In the genomic region with DNA sequence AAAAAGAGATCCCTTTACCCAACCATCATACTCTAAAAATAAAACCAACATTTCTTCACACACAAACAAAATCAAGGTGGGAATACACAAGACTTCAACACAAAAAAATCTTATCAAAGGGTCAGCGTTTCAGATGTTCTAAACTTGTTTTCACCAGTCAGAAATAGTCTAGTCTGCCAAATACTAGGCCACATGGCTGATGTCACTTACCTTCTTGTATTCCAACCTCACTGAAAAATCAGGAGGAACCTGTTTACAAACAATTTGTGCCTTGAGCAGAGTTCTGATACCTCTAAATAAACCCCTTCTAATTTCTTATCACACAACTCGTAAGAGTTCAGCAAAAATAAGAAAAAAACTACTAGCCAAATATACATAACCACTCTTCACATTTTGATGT, we compare ENCODE assay signal across 24 cellular contexts.
"Had no signal": no experiment of that assay in that cellular context is flagged by ENCODE, and none has a peak within 500 bp of the region (broad histone marks: within the 10 kb centered on the region; RNA-seq: fewer than 3 reads in every experiment).

No MANE protein-coding gene starts in this region.

- H3K27me3 Mint-ChIP-seq: activated CD4-positive, alpha-beta T cell treated with anti-CD3 and anti-CD28 coated beads for 36 hours; central memory CD8-positive, alpha-beta T cell; memory B cell; stimulated activated naive B cell treated with anti-CD40 and anti-IgM and Interleukin-4, amounts not matched to agents 10 μg/mL and 1 μg/mL and 100 μg/mL, for 72 hours; T-cell had no signal

- H3K27me3 ChIP-seq: neural progenitor cell, right atrium auricular region, tibial nerve had no signal

- H3K4me1 ChIP-seq: neural progenitor cell, parathyroid adenoma had no signal

- H3K27ac Mint-ChIP-seq: memory B cell; neural progenitor cell; stimulated activated naive B cell treated with anti-CD40 and anti-IgM and Interleukin-4, amounts not matched to agents 10 μg/mL and 1 μg/mL and 100 μg/mL, for 72 hours had no signal

- H3K4me3 ChIP-seq: esophagus squamous epithelium, neural progenitor cell, right atrium auricular region, tibial nerve had no signal

- DNase-seq: activated CD4-positive, alpha-beta T cell treated with anti-CD3 and anti-CD28 coated beads for 36 hours; activated CD4-positive, alpha-beta T cell treated with anti-CD3 and anti-CD28 coated beads, Interleukin-2, amount 50 U/mL, for 48 hours; activated CD4-positive, CD25-positive, alpha-beta regulatory T cell; activated CD8-positive, alpha-beta memory T cell treated with anti-CD3 and anti-CD28 coated beads for 24 hours; activated effector memory CD4-positive, alpha-beta T cell treated with anti-CD3 and anti-CD28 coated beads, Interleukin-2, amount 50 U/mL, for 16 hours; activated naive CD4-positive, alpha-beta T cell treated with anti-CD3 and anti-CD28 coated beads for 36 hours; dermis blood vessel endothelial cell; effector CD8-positive, alpha-beta T cell; esophagus squamous epithelium; foreskin melanocyte; islet precursor cell; natural killer cell; occipital lobe; stimulated activated CD4-positive, alpha-beta T cell treated with anti-CD3 and anti-CD28 coated beads, Interleukin-15, amount 100 ng/mL, for 24 hours; stimulated activated CD4-positive, alpha-beta T cell treated with anti-CD3 and anti-CD28 coated beads, Interleukin-2, amount 100 ng/mL, for 24 hours; stimulated activated naive B cell treated with anti-CD40 and anti-IgM and Interleukin-4, amounts not matched to agents 10 μg/mL and 1 μg/mL and 100 μg/mL, for 72 hours; T-cell had no signal

- H3K27ac ChIP-seq: neural progenitor cell, parathyroid adenoma, right atrium auricular region, tibial nerve had no signal

- H3K9me3 Mint-ChIP-seq: activated naive CD4-positive, alpha-beta T cell treated with anti-CD3 and anti-CD28 coated beads for 36 hours; central memory CD8-positive, alpha-beta T cell; memory B cell; natural killer cell; neural progenitor cell; stimulated activated naive B cell treated with anti-CD40 and anti-IgM and Interleukin-4, amounts not matched to agents 10 μg/mL and 1 μg/mL and 100 μg/mL, for 72 hours; T-cell; T-helper 2 cell treated with Interferon-gamma antibody and Interleukin-4, amounts not matched to agents 5 μg/mL and 100 μg/mL, for 36 hours had no signal

- H3K4me3 Mint-ChIP-seq: activated CD4-positive, alpha-beta T cell treated with anti-CD3 and anti-CD28 coated beads for 36 hours; activated naive CD4-positive, alpha-beta T cell treated with anti-CD3 and anti-CD28 coated beads for 36 hours; central memory CD8-positive, alpha-beta T cell; memory B cell; natural killer cell; neural progenitor cell; stimulated activated naive B cell treated with anti-CD40 and anti-IgM and Interleukin-4, amounts not matched to agents 10 μg/mL and 1 μg/mL and 100 μg/mL, for 72 hours had no signal

- ATAC-seq: activated CD4-positive, alpha-beta T cell treated with anti-CD3 and anti-CD28 coated beads for 36 hours; natural killer cell; stimulated activated naive B cell treated with anti-CD40 and anti-IgM and Interleukin-4, amounts not matched to agents 10 μg/mL and 1 μg/mL and 100 μg/mL, for 72 hours; T-cell had no signal

- H3K4me1 Mint-ChIP-seq: central memory CD8-positive, alpha-beta T cell; memory B cell; natural killer cell had no signal

- H3K9me3 ChIP-seq: esophagus squamous epithelium, right atrium auricular region, tibial nerve had no signal
